Comparison of ENCODE assay signal across 22 cellular contexts in the genomic region with DNA sequence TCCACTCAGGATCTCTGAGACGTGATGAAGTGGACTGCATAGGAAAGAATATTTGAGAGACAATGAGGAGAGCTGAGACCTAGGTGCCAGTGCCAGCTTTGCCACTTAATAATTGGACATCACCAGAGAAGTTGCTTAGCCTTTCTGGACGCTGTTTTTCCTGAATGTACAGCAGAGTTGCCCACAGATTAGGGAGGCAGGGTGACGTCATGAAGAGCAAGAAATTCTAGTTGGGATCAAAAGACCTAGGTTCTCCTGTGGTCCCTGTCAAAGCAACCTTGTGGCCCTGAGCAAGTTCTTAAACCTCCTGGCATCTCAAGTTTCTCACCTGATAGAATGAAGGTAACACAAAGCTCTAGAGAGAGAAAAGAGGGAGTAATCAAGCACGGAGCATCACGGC.
DNase-seq lines count a peak whose midpoint lies in the region; TF ChIP-seq lines count a peak whose summit lies in the region.
"Had no signal": no experiment of that assay in that cellular context is flagged by ENCODE, and none has a peak within 500 bp of the region (broad histone marks: within the 10 kb centered on the region; RNA-seq: fewer than 3 reads in every experiment).

No MANE protein-coding gene starts in this region.

- no peak for DNase-seq in NT2/D1 (ENCODE audit: low read depth, low spot score)
- peak; percentile 44 for DNase-seq in left kidney (ENCODE audit: low read depth, low spot score)
- DNase-seq in stimulated activated CD4-positive, alpha-beta T cell treated with anti-CD3 and anti-CD28 coated beads, Interleukin-4, amount 100 ng/mL, for 1 hour = no peak
- no peak for DNase-seq in stimulated activated CD4-positive, alpha-beta T cell treated with anti-CD3 and anti-CD28 coated beads, Interleukin-4, amount 100 ng/mL, for 4 hours
- DNase-seq: 8988T; ACHN; BE2C; C1 segment of cervical spinal cord; CD4-positive, alpha-beta memory T cell; CD4-positive, CD25-positive, alpha-beta regulatory T cell; CD8-positive, alpha-beta memory T cell; COR-L47; DMS 273 treated with DMSO at 0.1 percent for 48 hours; DMS153; DMS53; DMS79; DND-41; EL; GDM1 had no signal

- H3K27ac ChIP-seq in OCI-LY3 (ENCODE audit: low read length) = no peak overlapping the region
- H3K27ac ChIP-seq: BLaER1 had no signal

- H3K9ac ChIP-seq in NT2/D1 (ENCODE audit: insufficient read length, low read depth) = no peak overlapping the region
- no peak overlapping the region for H3K9ac ChIP-seq in OCI-LY3 (ENCODE audit: low read length)
- H3K9ac ChIP-seq: BLaER1 had no signal

- no peaks in the 10 kb centered on the region for H3K9me3 ChIP-seq in NT2/D1 (ENCODE audit: insufficient read depth, low read length)
- H3K9me3 ChIP-seq in OCI-LY3 (ENCODE audit: insufficient read depth, low read length) = no peaks in the 10 kb centered on the region
- H3K9me3 ChIP-seq: BE2C, BLaER1 had no signal

- H3K36me3 ChIP-seq in NT2/D1 (ENCODE audit: insufficient read depth, insufficient read length, low read length) (no peaks in the 10 kb centered on the region), OCI-LY3 (replicated peaks; ENCODE audit: low read depth, low read length) (no peaks in the 10 kb centered on the region)
- H3K36me3 ChIP-seq: BE2C, BLaER1 had no signal

- H2AFZ ChIP-seq in OCI-LY3 (ENCODE audit: low read depth, low read length) = 0 out of 2 replicates have a peak overlapping the region, but pooled peaks have one; percentile 23

- H3K4me2 ChIP-seq in OCI-LY3 (ENCODE audit: low read length) = no peak overlapping the region
- H3K4me2 ChIP-seq: BLaER1 had no signal

- TF ChIP-seq CTCF in OCI-LY3 (IDR thresholded peaks at IDR 0.05; ENCODE audit: low read depth, low read length) = no peak

- no peaks in the 10 kb centered on the region for H3K27me3 ChIP-seq in NT2/D1 (ENCODE audit: insufficient read depth, insufficient read length)
- peaks cover 21% of the 10 kb centered on the region for H3K27me3 ChIP-seq in OCI-LY3 (ENCODE audit: low read depth, low read length)
- H3K27me3 ChIP-seq: BE2C, BLaER1 had no signal

- no peaks in the 10 kb centered on the region for H3K4me1 ChIP-seq in NT2/D1 (ENCODE audit: insufficient read depth, insufficient read length)
- peaks cover 28% of the 10 kb centered on the region for H3K4me1 ChIP-seq in OCI-LY3 (ENCODE audit: low read length)
- H3K4me1 ChIP-seq: BE2C, BLaER1 had no signal

- H4K20me1 ChIP-seq in OCI-LY3 (ENCODE audit: insufficient read depth, low read length) = no peaks in the 10 kb centered on the region
- H4K20me1 ChIP-seq: BLaER1 had no signal

- no peaks in the 10 kb centered on the region for H3K79me2 ChIP-seq in OCI-LY3 (ENCODE audit: low read length)

- H3K4me3 ChIP-seq in NT2/D1 (ENCODE audit: insufficient read length, low read depth) (peak overlapping the region; percentile 4), OCI-LY3 (ENCODE audit: low read length) (no peak overlapping the region)
- H3K4me3 ChIP-seq: BLaER1, GM12878 had no signal
